ENCODE assay signal across 1 cellular context in genomic region chr16:84298376-84298899, GRCh38.
TF ChIP-seq lines count a peak whose summit lies in the region.

No MANE protein-coding gene starts in this region.

TF ChIP-seq in GM23338, 12 proteins besides CTCF, POLR2A, EP300 and RAD21 (continued from another document):
- TF ChIP-seq ZNF462 (CRISPR knock-in tag; IDR thresholded peaks at IDR 0.05) (no peak), POLR2AphosphoS5 (IDR thresholded peaks at IDR 0.05; ENCODE audit: low read depth) (no peak), REST (IDR thresholded peaks at IDR 0.05; ENCODE audit: unreplicated experiment) (no peak), ETS1 (IDR thresholded peaks at IDR 0.05) (no peak), JUNB (IDR thresholded peaks at IDR 0.05; ENCODE audit: unreplicated experiment) (no peak), ZNF114 (CRISPR knock-in tag; IDR thresholded peaks at IDR 0.05) (no peak), CREB1 (CRISPR knock-in tag; IDR thresholded peaks at IDR 0.05; ENCODE audit: low read depth) (no peak), NANOG (IDR thresholded peaks at IDR 0.05; ENCODE audit: borderline replicate concordance) (no peak), EZH2phosphoT487 (IDR thresholded peaks at IDR 0.05; ENCODE audit: unreplicated experiment) (no peak), EZH2 (IDR thresholded peaks at IDR 0.05; ENCODE audit: low read depth, unreplicated experiment) (no peak)
